8 cellular contexts compared by ENCODE assay signal in the genomic region with DNA sequence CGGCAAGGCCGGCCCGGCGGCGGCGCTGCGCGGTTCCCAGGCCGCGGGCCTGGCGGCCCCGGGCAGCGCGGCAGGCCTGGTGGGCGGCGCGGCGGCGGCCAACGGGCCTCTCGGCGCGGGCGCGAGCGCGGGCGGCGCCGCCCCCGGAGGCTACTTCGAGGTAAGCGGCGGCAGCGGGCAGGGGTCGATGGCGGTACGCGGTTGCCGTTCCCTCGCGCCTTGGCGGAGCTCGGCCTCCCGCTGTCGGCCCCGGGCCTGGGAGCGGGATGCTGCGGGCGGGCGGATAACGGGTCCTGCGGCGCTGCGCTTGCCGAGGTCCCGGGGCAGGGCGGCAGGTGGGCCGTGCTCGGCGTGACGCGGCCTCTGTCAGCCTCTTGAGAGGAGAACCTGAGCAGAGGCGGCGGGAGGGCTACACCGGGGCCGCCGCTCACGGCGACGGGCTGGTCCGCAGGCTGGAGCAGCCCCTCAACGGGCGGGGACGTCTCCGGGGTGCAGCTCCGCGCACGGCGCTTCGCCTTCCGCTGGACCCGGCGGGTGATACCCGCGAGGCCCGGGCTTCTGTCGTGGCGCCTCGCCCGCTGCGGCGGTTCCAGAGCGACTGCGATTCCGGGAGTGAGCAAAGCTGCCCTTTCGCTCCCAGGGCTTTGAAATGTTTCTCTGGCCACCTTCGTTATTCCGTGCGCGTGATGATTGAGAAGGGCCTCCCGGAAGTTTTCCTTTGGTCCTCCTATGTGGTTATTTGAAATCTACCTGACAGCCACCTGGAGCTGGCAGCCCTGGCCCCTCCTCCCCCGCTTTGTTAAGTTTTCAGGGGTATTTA. TPM values are rescaled to one million over a fixed set of nuclear protein-coding genes. Genes with fewer than 3 reads are reported as not detected.
A peak's percentile ranks its signal among the peaks of the same experiment; 100 is the strongest.
DNase-seq lines count a peak whose midpoint lies in the region; ATAC-seq and TF ChIP-seq lines count a peak whose summit lies in the region.

No MANE protein-coding gene starts in this region.

- H3K27ac Mint-ChIP-seq in activated naive CD4-positive, alpha-beta T cell treated with anti-CD3 and anti-CD28 coated beads, Interleukin-2, amount 50 U/mL, for 72 hours, result peak overlapping the region; percentile 88 to 95

- H3K9me3 Mint-ChIP-seq in activated naive CD4-positive, alpha-beta T cell treated with anti-CD3 and anti-CD28 coated beads, Interleukin-2, amount 50 U/mL, for 72 hours, result no peaks in the 10 kb centered on the region

- intact Hi-C loops in heart right ventricle (cut with DNase I) (loop anchor here in 4 of 10 donors (5.0 kb wide), 3 partner anchors 70 to 295 kb away; a partner anchor contains a TSS), prostate gland (cut with DNase I) (loop anchor here (5.0 to 10.0 kb wide), 2 partner anchors 220 to 272 kb away; a partner anchor contains a TSS), upper lobe of right lung (cut with DNase I) (no loop called here)

- 0 to 1% methylated on average over 62 to 98 of the region's 103 CpGs for WGBS in heart right ventricle, 2 donors
- WGBS in prostate gland, result under 1% methylated on average over 60 of the region's 103 CpGs

- TF ChIP-seq POLR2A in prostate gland (IDR thresholded peaks at IDR 0.05), result no peak

- H3K27ac ChIP-seq in SJSA1 (no peak overlapping the region; the same call in none of the 2 replicates), heart right ventricle (peak overlapping the region; percentile 83 to 98 (median 94)), prostate gland (peak overlapping the region; percentile 84 to 94), upper lobe of right lung (peak overlapping the region; percentile 85)

- H3K4me3 ChIP-seq in SJSA1, result peak overlapping the region; percentile 91
- H3K4me3 ChIP-seq in heart right ventricle, result peak overlapping the region; percentile 82 to 98 (median 96)
- H3K4me3 ChIP-seq in prostate gland, result peak overlapping the region; percentile 54 to 89
- peak overlapping the region; percentile 91 for H3K4me3 ChIP-seq in upper lobe of right lung

- H3K36me3 ChIP-seq in SJSA1, result peaks cover 7% of the 10 kb centered on the region; the same call in 1 of the 2 replicates
- peaks cover 0 to 9% (median 0%) of the 10 kb centered on the region in 9 donors for H3K36me3 ChIP-seq in heart right ventricle
- H3K36me3 ChIP-seq in prostate gland, result no peaks in the 10 kb centered on the region
- H3K36me3 ChIP-seq in upper lobe of right lung, result no peaks in the 10 kb centered on the region

- no peaks in the 10 kb centered on the region for H3K27me3 ChIP-seq in SJSA1 (replicated peaks)
- H3K27me3 ChIP-seq in heart right ventricle, result no peaks in the 10 kb centered on the region
- no peaks in the 10 kb centered on the region for H3K27me3 ChIP-seq in prostate gland (replicated peaks; ENCODE audit: insufficient read depth)
- H3K27me3 ChIP-seq in upper lobe of right lung, result no peaks in the 10 kb centered on the region

- peaks cover 4% of the 10 kb centered on the region in 2 donors for H3K36me3 Mint-ChIP-seq in activated naive CD4-positive, alpha-beta T cell treated with anti-CD3 and anti-CD28 coated beads, Interleukin-2, amount 50 U/mL, for 72 hours

- H3K4me1 ChIP-seq in SJSA1 (replicated peaks) (peaks cover 8% of the 10 kb centered on the region), heart right ventricle (peaks cover 10 to 43% (median 32%) of the 10 kb centered on the region in 9 donors), prostate gland (replicated peaks) (peaks cover 6% of the 10 kb centered on the region), upper lobe of right lung (peaks cover 19% of the 10 kb centered on the region)

- ATAC-seq in HG03108 (IDR thresholded peaks at IDR 0.05; ENCODE audit: unreplicated experiment), result peak; percentile 13
- ATAC-seq in activated naive CD4-positive, alpha-beta T cell treated with anti-CD3 and anti-CD28 coated beads, Interleukin-2, amount 50 U/mL, for 72 hours, result peak; percentile 14 to 16
- ATAC-seq in heart right ventricle, result peak in 1 of 8 donors; percentile 4
- peak; percentile 2 for ATAC-seq in upper lobe of right lung

- no peak for TF ChIP-seq CTCF in heart right ventricle (IDR thresholded peaks at IDR 0.05)
- peak in 1 of 4 experiments; percentile 17 for TF ChIP-seq CTCF in prostate gland (IDR thresholded peaks at IDR 0.05)
- no peak for TF ChIP-seq CTCF in upper lobe of right lung (IDR thresholded peaks at IDR 0.05)

- DNase-seq in NCI-H82 (lab: John Stamatoyannopoulos, UW), result peak; percentile 45
- no peak for DNase-seq in NCI-H82 treated with DMSO at 0.1 percent for 48 hours (lab: John Stamatoyannopoulos, UW; ENCODE audit: unreplicated experiment)
- DNase-seq in SJSA1 (ENCODE audit: low read depth in 1 of 2, low spot score in 2 of 2), result peak in 1 of 2 experiments; percentile 47
- peak; percentile 66 to 72 for DNase-seq in activated naive CD4-positive, alpha-beta T cell treated with anti-CD3 and anti-CD28 coated beads, Interleukin-2, amount 50 U/mL, for 72 hours (ENCODE audit: low spot score in 2 of 2)
- peak; percentile 29 to 48 for DNase-seq in heart right ventricle
- peak; percentile 23 for DNase-seq in prostate gland (ENCODE audit: low spot score)
- peak; percentile 86 for DNase-seq in upper lobe of right lung

- H3K9me3 ChIP-seq in SJSA1 (replicated peaks) (no peaks in the 10 kb centered on the region), heart right ventricle (no peaks in the 10 kb centered on the region), prostate gland (no peaks in the 10 kb centered on the region), upper lobe of right lung (no peaks in the 10 kb centered on the region)

RNA-seq across cellular contexts. Expression of a gene that starts 0.8 kb away (rescaled TPM):
- 4.4 and 7.6 TPM in 2 replicates for total RNA-seq in SJSA1 (2014; rRNA removed; shearing (Covaris generic))
- 10 to 100 TPM; 31.0 to 32.4 TPM for total RNA-seq in activated naive CD4-positive, alpha-beta T cell treated with anti-CD3 and anti-CD28 coated beads, Interleukin-2, amount 50 U/mL, for 72 hours
- total RNA-seq in heart right ventricle, result 10 to 100 TPM; 12.6 to 20.6 (median 16.3) TPM
- 10 to 100 TPM in 1 of 2 donors, 1 to 10 TPM in 1; 7.5 to 14.3 TPM for polyA plus RNA-seq in heart right ventricle
- 10 to 100 TPM; 24.1 to 53.1 TPM for total RNA-seq in prostate gland
- 28.9 TPM for total RNA-seq in upper lobe of right lung
